Comparison of ENCODE assay signal across 8 cellular contexts in the genomic region with DNA sequence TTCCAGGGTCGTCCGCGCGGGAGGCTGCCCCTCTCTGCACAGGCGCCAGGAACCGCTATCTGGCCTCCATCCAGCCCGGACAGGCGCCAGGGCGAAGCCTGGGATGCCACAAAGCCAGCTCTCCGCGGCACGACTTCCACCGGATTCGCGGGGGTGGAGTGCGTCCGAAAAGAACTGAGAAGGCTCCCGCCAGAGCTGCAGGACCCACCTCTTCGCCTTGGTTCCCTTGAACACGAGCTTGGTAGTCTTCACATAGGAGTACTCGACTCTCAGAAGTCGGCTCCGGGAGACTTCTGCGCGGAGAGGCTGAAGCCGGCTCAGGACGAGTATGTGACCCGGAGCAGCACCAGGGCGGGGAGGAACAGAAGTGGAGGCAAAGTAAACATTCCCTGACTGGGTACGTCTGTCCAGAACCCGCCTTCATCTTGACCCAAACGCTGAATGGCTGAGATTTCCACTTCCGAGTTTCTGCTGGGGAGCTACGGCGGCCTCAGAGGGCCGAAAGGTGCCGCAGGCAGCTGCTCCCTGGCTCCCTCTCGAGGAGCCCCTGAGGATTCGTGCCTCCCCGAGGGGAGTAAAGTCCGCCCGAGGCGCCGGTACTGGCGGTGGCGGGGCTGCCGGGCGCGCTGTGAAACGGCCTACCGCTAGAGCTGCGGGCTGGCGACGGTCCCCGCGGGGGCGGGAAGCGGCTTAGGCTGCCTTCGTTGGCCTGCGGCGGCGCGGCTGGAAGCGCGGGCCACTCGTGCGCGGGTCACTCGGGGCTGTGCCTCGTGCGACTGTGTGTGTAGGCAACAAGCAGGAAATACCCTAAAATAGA.
A peak's percentile ranks its signal among the peaks of the same experiment; 100 is the strongest.
DNase-seq lines count a peak whose midpoint lies in the region; ATAC-seq and TF ChIP-seq lines count a peak whose summit lies in the region.
"Not testable (repeated sequence)": the region's sequence is repeated elsewhere in the genome, so short reads cannot be mapped to it uniquely, and the experiment has no call there.

No MANE protein-coding gene starts in this region.

- ATAC-seq in GM18519 (IDR thresholded peaks at IDR 0.05; ENCODE audit: low FRiP score, unreplicated experiment) (peak; percentile 100), HG02798 (IDR thresholded peaks at IDR 0.05; ENCODE audit: poor library complexity, unreplicated experiment) (peak; percentile 100), left lung (peak; percentile 100)

- not testable (repeated sequence) for H3K4me1 ChIP-seq in endodermal cell (ENCODE audit: control insufficient read depth, insufficient read depth, low read length); left lung

- H3K27ac ChIP-seq in 22Rv1 (peak overlapping the region; percentile 73), left lung (peak overlapping the region; percentile 48 to 83)
- H3K27ac ChIP-seq in endodermal cell (ENCODE audit: low read depth, low read length): not testable (repeated sequence)

- WGBS in endodermal cell (ENCODE audit: insufficient coverage in 1 of 2, insufficient read length in 1 of 2), 2 experiments: 13 to 29% methylated on average over 24 to 71 of the region's 71 CpGs

- H3K9me3 Mint-ChIP-seq in activated T-cell treated with anti-CD3 and anti-CD28 coated beads, Interleukin-2, amount 50 U/mL, for 24 hours: not testable (repeated sequence)
- H3K9me3 Mint-ChIP-seq in endodermal cell: peaks cover 43% of the 10 kb centered on the region

- H3K4me3 ChIP-seq in endodermal cell (ENCODE audit: low read length) (peak overlapping the region; percentile 88), left lung (peak overlapping the region; percentile 41 to 68)

- not testable (repeated sequence) for H3K36me3 ChIP-seq in endodermal cell (ENCODE audit: control insufficient read depth, insufficient read depth, low read length); left lung

- H3K27ac Mint-ChIP-seq in activated T-cell treated with anti-CD3 and anti-CD28 coated beads, Interleukin-2, amount 50 U/mL, for 24 hours: peak overlapping the region; percentile 94
- H3K27ac Mint-ChIP-seq in endodermal cell: peak overlapping the region; percentile 86

- intact Hi-C loops in left lung (cut with DNase I): not testable (repeated sequence)

- peak overlapping the region; percentile 92 for H3K4me3 Mint-ChIP-seq in activated T-cell treated with anti-CD3 and anti-CD28 coated beads, Interleukin-2, amount 50 U/mL, for 24 hours
- H3K4me3 Mint-ChIP-seq in endodermal cell: peak overlapping the region; percentile 81

- H3K27me3 Mint-ChIP-seq in activated T-cell treated with anti-CD3 and anti-CD28 coated beads, Interleukin-2, amount 50 U/mL, for 24 hours; endodermal cell (ENCODE audit: insufficient read depth): not testable (repeated sequence)

- peaks cover 30% of the 10 kb centered on the region for H3K36me3 Mint-ChIP-seq in activated T-cell treated with anti-CD3 and anti-CD28 coated beads, Interleukin-2, amount 50 U/mL, for 24 hours (ENCODE audit: low read depth)
- not testable (repeated sequence) for H3K36me3 Mint-ChIP-seq in endodermal cell (ENCODE audit: low read depth)

- H3K9ac ChIP-seq in endodermal cell (ENCODE audit: extremely low read depth, low read length, poor library complexity, severe bottlenecking): peak overlapping the region; percentile 72

- peak; percentile 67 for DNase-seq in NCI-H460 (ENCODE audit: extremely low read depth, low read depth)
- peak; percentile 87 for DNase-seq in activated T-cell treated with anti-CD3 and anti-CD28 coated beads, Interleukin-2, amount 50 U/mL, for 24 hours
- DNase-seq in endodermal cell: peak; percentile 81
- DNase-seq in left lung: peak; percentile 80 to 92
- peak; percentile 82 for DNase-seq in stimulated activated CD4-positive, alpha-beta T cell treated with anti-CD3 and anti-CD28 coated beads, Interleukin-15, amount 100 ng/mL, for 24 hours

- peak; percentile 79 for TF ChIP-seq CTCF in 22Rv1 (IDR thresholded peaks at IDR 0.05)
- peak; percentile 68 for TF ChIP-seq CTCF in endodermal cell (conservative IDR thresholded peaks at IDR 0.05)
- peak; percentile 38 to 60 for TF ChIP-seq CTCF in left lung (IDR thresholded peaks at IDR 0.05)

- H3K4me1 Mint-ChIP-seq in activated T-cell treated with anti-CD3 and anti-CD28 coated beads, Interleukin-2, amount 50 U/mL, for 24 hours (ENCODE audit: low read depth): peaks cover 31% of the 10 kb centered on the region
- H3K4me1 Mint-ChIP-seq in endodermal cell: not testable (repeated sequence)

- not testable (repeated sequence) for H3K9me3 ChIP-seq in endodermal cell (ENCODE audit: control insufficient read depth, low read length); left lung

- H3K27me3 ChIP-seq in endodermal cell (ENCODE audit: control insufficient read depth, insufficient read depth, low read length, poor library complexity, severe bottlenecking); left lung: not testable (repeated sequence)
